1 cellular context compared by ENCODE assay signal in genomic region chr10:72096115-72097000, GRCh38.
A peak's percentile ranks its signal among the peaks of the same experiment; 100 is the strongest.
TF ChIP-seq lines count a peak whose summit lies in the region.

No MANE protein-coding gene starts in this region.

TF ChIP-seq in HEK293, 187 proteins besides CTCF, POLR2A, EP300 and RAD21 (continued from another document):
- TF ChIP-seq ZNF639 (tag by site-specific recombination; IDR thresholded peaks at IDR 0.05) (no peak), ZNF610 (tag by site-specific recombination; IDR thresholded peaks at IDR 0.05; ENCODE audit: borderline replicate concordance) (peak; percentile 31; the same call in 1 of the 2 replicates), ZNF280D (tag by site-specific recombination; IDR thresholded peaks at IDR 0.05) (no peak), SETDB1 (IDR thresholded peaks at IDR 0.05; ENCODE audit: insufficient read length, low read length) (peak; percentile 19), MZF1 (tag by site-specific recombination; IDR thresholded peaks at IDR 0.05; ENCODE audit: borderline replicate concordance) (peak; percentile 57; the same call in 1 of the 2 replicates)
